Comparison of ENCODE assay signal across 8 cellular contexts in the genomic region with DNA sequence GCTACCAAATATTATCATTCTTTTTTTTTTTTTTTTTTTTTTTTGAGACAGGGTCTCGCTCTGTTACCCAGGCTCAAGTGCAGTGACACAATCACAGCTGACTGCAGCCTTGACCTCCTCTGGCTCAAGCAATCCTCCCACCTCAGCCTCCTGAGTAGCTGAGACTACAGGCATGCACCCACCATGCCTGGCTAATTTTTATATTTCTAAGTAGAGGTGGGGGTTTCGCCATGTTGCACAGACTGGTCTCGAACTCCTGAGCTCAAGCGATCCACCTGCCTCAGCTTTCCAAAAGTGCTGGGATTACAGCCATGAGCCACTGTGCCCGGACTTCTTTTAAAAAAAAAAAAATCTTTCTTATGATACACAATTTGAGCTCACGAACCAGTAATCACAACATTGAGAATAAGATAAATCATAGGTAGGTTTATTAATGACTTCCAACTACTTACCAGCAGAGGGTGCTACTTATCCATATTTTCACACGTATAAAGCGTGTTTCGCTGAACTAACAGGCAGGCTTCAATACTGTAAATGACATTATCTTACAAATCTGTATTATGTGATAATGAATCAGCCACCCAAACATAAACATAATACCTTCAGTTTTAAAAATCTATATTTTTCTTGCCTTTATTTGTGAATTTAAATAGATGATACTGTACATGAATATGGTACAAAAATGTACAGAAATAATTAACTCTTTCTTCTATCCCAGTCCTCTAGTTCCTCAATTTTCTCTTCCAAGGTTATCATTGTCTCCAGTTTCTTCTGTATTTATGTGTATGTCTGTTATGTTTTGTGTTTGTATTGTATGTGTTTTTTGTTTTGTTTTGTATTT. TPM values are rescaled to one million over a fixed set of nuclear protein-coding genes. Genes with fewer than 3 reads are reported as not detected.
DNase-seq lines count a peak whose midpoint lies in the region; ATAC-seq and TF ChIP-seq lines count a peak whose summit lies in the region.

No MANE protein-coding gene starts in this region.

- H3K9me3 ChIP-seq in T-helper 17 cell (ENCODE audit: control insufficient read depth, low read length, poor library complexity, severe bottlenecking) = no peaks in the 10 kb centered on the region

- H3K9me3 Mint-ChIP-seq in activated CD4-positive, alpha-beta T cell treated with anti-CD3 and anti-CD28 coated beads for 36 hours (ENCODE audit: low read depth) = no peaks in the 10 kb centered on the region

- H3K4me3 ChIP-seq in fibroblast of villous mesenchyme (ENCODE audit: low read depth, low read length) = no peak overlapping the region

- peak; percentile 85 for ATAC-seq in activated CD4-positive, alpha-beta T cell treated with anti-CD3 and anti-CD28 coated beads for 36 hours
- peak; percentile 46 for ATAC-seq in HG02588 (IDR thresholded peaks at IDR 0.05; ENCODE audit: unreplicated experiment)
- ATAC-seq in T-helper 17 cell = peak; percentile 91
- peak; percentile 51 for ATAC-seq in omental fat pad (ENCODE audit: low FRiP score)

- no peak overlapping the region for H3K4me3 Mint-ChIP-seq in activated CD4-positive, alpha-beta T cell treated with anti-CD3 and anti-CD28 coated beads for 36 hours
- no peak overlapping the region for H3K4me3 Mint-ChIP-seq in T-helper 17 cell

- H3K27ac Mint-ChIP-seq in activated CD4-positive, alpha-beta T cell treated with anti-CD3 and anti-CD28 coated beads for 36 hours = no peak overlapping the region
- H3K27ac Mint-ChIP-seq in T-helper 17 cell = no peak overlapping the region

- TF ChIP-seq CTCF in fibroblast of villous mesenchyme (IDR thresholded peaks at IDR 0.05; ENCODE audit: insufficient read depth, low read depth, low read length) (peak; percentile 49), omental fat pad (IDR thresholded peaks at IDR 0.05) (no peak)

- H3K36me3 Mint-ChIP-seq in activated CD4-positive, alpha-beta T cell treated with anti-CD3 and anti-CD28 coated beads for 36 hours (ENCODE audit: low read depth) = no peaks in the 10 kb centered on the region
- H3K36me3 Mint-ChIP-seq in T-helper 17 cell (ENCODE audit: low read depth) = no peaks in the 10 kb centered on the region

- no peak for DNase-seq in activated CD4-positive, alpha-beta T cell treated with anti-CD3 and anti-CD28 coated beads for 36 hours
- DNase-seq in activated CD4-positive, alpha-beta T cell treated with anti-CD3 and anti-CD28 coated beads for 48 hours = no peak
- DNase-seq in NCI-H1930 (lab: John Stamatoyannopoulos, UW) (peak; percentile 25 to 64), T-helper 17 cell (no peak), fibroblast of villous mesenchyme (ENCODE audit: low read depth) (peak; percentile 62), omental fat pad (ENCODE audit: low spot score) (no peak)
- no peak for DNase-seq in stimulated activated CD8-positive, alpha-beta memory T cell treated with anti-CD3 and anti-CD28 coated beads, Interleukin-4, amount 100 ng/mL, for 48 hours

- H3K4me1 Mint-ChIP-seq in activated CD4-positive, alpha-beta T cell treated with anti-CD3 and anti-CD28 coated beads for 36 hours = no peaks in the 10 kb centered on the region
- peaks cover 6% of the 10 kb centered on the region for H3K4me1 Mint-ChIP-seq in T-helper 17 cell

- intact Hi-C loops in activated CD4-positive, alpha-beta T cell treated with anti-CD3 and anti-CD28 coated beads for 36 hours (cut with DNase I, micrococcal nuclease) = loop anchor here (1.0 to 5.0 kb wide), 4 partner anchors 61 to 397 kb away; a partner anchor contains a TSS

- no peaks in the 10 kb centered on the region for H3K27me3 Mint-ChIP-seq in activated CD4-positive, alpha-beta T cell treated with anti-CD3 and anti-CD28 coated beads for 36 hours
- peaks cover 31% of the 10 kb centered on the region for H3K27me3 Mint-ChIP-seq in T-helper 17 cell

- POLR2A ChIA-PET in activated CD4-positive, alpha-beta T cell treated with anti-CD3 and anti-CD28 coated beads for 36 hours (lab: Charles Lee) = interaction anchor here (0.6 kb wide), 1 partner anchor 441 kb away, joined by 3 read pairs; no protein-coding TSS in a partner anchor

- CTCF ChIA-PET in activated CD4-positive, alpha-beta T cell treated with anti-CD3 and anti-CD28 coated beads for 36 hours (lab: Charles Lee) = interaction anchor here (0.5 to 3.6 kb wide), 32 partner anchors 9 to 396 kb away, joined by 3 to 65 read pairs (median 4); no protein-coding TSS in a partner anchor

RNA-seq across cellular contexts. Expression of gene BCAT1, which starts 42.5 kb away (rescaled TPM):
- 10 to 100 TPM; 27.9 to 40.0 TPM for total RNA-seq in activated CD4-positive, alpha-beta T cell treated with anti-CD3 and anti-CD28 coated beads for 36 hours
- total RNA-seq in T-helper 17 cell (1 to 10 TPM; 1.1 to 1.6 TPM), fibroblast of villous mesenchyme (199 and 229 TPM in 2 replicates), omental fat pad (10 to 100 TPM; 33.7 to 53.4 (median 44.4) TPM)

Comparison
In these comparisons a context has a peak if more than half of its experiments do, and no peak if none do; other contexts are left out.
1. DNase-seq: peak in NCI-H1930 (2 of 2) and fibroblast of villous mesenchyme (single experiment); none in activated CD4-positive, alpha-beta T cell treated with anti-CD3 and anti-CD28 coated beads for 36 hours (single experiment), activated CD4-positive, alpha-beta T cell treated with anti-CD3 and anti-CD28 coated beads for 48 hours (single experiment), T-helper 17 cell (0 of 3), omental fat pad (single experiment) and stimulated activated CD8-positive, alpha-beta memory T cell treated with anti-CD3 and anti-CD28 coated beads, Interleukin-4, amount 100 ng/mL, for 48 hours (single experiment).
2. RNA of gene BCAT1, which starts 42.5 kb away (total RNA-seq): 199 to 229 TPM in fibroblast of villous mesenchyme, 33.7 to 53.4 TPM in omental fat pad and 27.9 to 40.0 TPM in activated CD4-positive, alpha-beta T cell treated with anti-CD3 and anti-CD28 coated beads for 36 hours; 1.1 to 1.6 TPM in T-helper 17 cell; every median in the first group is over 10 times any median in the second.
3. Peak in every context shown above with its lines, with median percentiles within 50 percentile points of each other: ATAC-seq.